In genomic region chr13:113828282-113828825, GRCh38 we compare ENCODE assay signal across 31 cellular contexts.
"Had no signal": no experiment of that assay in that cellular context is flagged by ENCODE, and none has a peak within 500 bp of the region (broad histone marks: within the 10 kb centered on the region; RNA-seq: fewer than 3 reads in every experiment).

No MANE protein-coding gene starts in this region.

- H3K27me3 Mint-ChIP-seq: activated CD4-positive, alpha-beta memory T cell treated with anti-CD3 and anti-CD28 coated beads for 36 hours; activated CD4-positive, alpha-beta T cell treated with anti-CD3 and anti-CD28 coated beads for 36 hours; activated CD4-positive, alpha-beta T cell treated with anti-CD3 and anti-CD28 coated beads, Interleukin-2, amount 10 ng/mL, durations not matched to agents 24 days and 14 days; activated CD8-positive, alpha-beta memory T cell treated with anti-CD3 and anti-CD28 coated beads, Interleukin-2, amount 10 ng/mL, durations not matched to agents 7 days and 5 days; activated naive CD4-positive, alpha-beta T cell treated with anti-CD3 and anti-CD28 coated beads, Interleukin-2, amount 50 U/mL, for 24 hours; activated naive CD8-positive, alpha-beta T cell treated with anti-CD3 and anti-CD28 coated beads for 36 hours; activated naive CD8-positive, alpha-beta T cell treated with anti-CD3 and anti-CD28 coated beads, Interleukin-2, amount 50 U/mL, for 24 hours; effector memory CD8-positive, alpha-beta T cell had no signal

- H3K9me3 Mint-ChIP-seq: activated CD4-positive, alpha-beta memory T cell treated with anti-CD3 and anti-CD28 coated beads for 36 hours; activated CD4-positive, alpha-beta T cell treated with anti-CD3 and anti-CD28 coated beads, Interleukin-2, amount 10 ng/mL, durations not matched to agents 24 days and 14 days; activated naive CD4-positive, alpha-beta T cell treated with anti-CD3 and anti-CD28 coated beads for 36 hours; activated naive CD4-positive, alpha-beta T cell treated with anti-CD3 and anti-CD28 coated beads, Interleukin-2, amount 50 U/mL, for 24 hours; activated naive CD8-positive, alpha-beta T cell treated with anti-CD3 and anti-CD28 coated beads for 36 hours; activated naive CD8-positive, alpha-beta T cell treated with anti-CD3 and anti-CD28 coated beads, Interleukin-2, amount 50 U/mL, for 24 hours; activated T-helper 1 cell treated with anti-CD3 and anti-CD28 coated beads, Interleukin-12 subunit alpha, Interleukin-12 subunit beta, Interleukin-2, Interleukin-4 antibody, amounts not matched to agents 30 ng/mL and 10 ng/mL and 1 ng/mL, durations not matched to agents 14 hours and 24 hours and 36 hours; activated T-helper 2 cell treated with anti-CD3 and anti-CD28 coated beads, Interferon-gamma antibody, Interleukin-2, Interleukin-4, amounts not matched to agents 10 μg/mL and 5 μg/mL and 100 μg/mL, durations not matched to agents 14 hours and 24 hours and 36 hours; effector memory CD8-positive, alpha-beta T cell had no signal

- ATAC-seq: activated CD4-positive, alpha-beta T cell treated with anti-CD3 and anti-CD28 coated beads for 36 hours; activated CD8-positive, alpha-beta memory T cell treated with anti-CD3 and anti-CD28 coated beads, Interleukin-2, amount 10 ng/mL, durations not matched to agents 7 days and 5 days; activated CD8-positive, alpha-beta T cell treated with anti-CD3 and anti-CD28 coated beads, Interleukin-2, amount 10 ng/mL, durations not matched to agents 7 days and 5 days; activated naive CD8-positive, alpha-beta T cell treated with anti-CD3 and anti-CD28 coated beads, Interleukin-2, amount 50 U/mL, for 24 hours; body of pancreas; effector memory CD8-positive, alpha-beta T cell; foreskin keratinocyte; gastrocnemius medialis had no signal

- H3K9me3 ChIP-seq: adrenal gland, body of pancreas, esophagus muscularis mucosa, gastrocnemius medialis had no signal

- H3K36me3 Mint-ChIP-seq: activated CD8-positive, alpha-beta memory T cell treated with anti-CD3 and anti-CD28 coated beads, Interleukin-2, amount 10 ng/mL, durations not matched to agents 7 days and 5 days; activated naive CD8-positive, alpha-beta T cell treated with anti-CD3 and anti-CD28 coated beads for 36 hours had no signal

- H3K4me3 ChIP-seq: adrenal gland, body of pancreas, esophagus muscularis mucosa, gastrocnemius medialis had no signal

- H3K4me1 ChIP-seq: adrenal gland, body of pancreas, foreskin keratinocyte, gastrocnemius medialis had no signal

- H3K4me1 Mint-ChIP-seq: activated CD4-positive, alpha-beta T cell treated with anti-CD3 and anti-CD28 coated beads for 36 hours; activated CD4-positive, alpha-beta T cell treated with anti-CD3 and anti-CD28 coated beads, Interleukin-2, amount 10 ng/mL, durations not matched to agents 24 days and 14 days; activated CD8-positive, alpha-beta memory T cell treated with anti-CD3 and anti-CD28 coated beads, Interleukin-2, amount 10 ng/mL, durations not matched to agents 7 days and 5 days; activated naive CD4-positive, alpha-beta T cell treated with anti-CD3 and anti-CD28 coated beads, Interleukin-2, amount 50 U/mL, for 24 hours; activated naive CD8-positive, alpha-beta T cell treated with anti-CD3 and anti-CD28 coated beads for 36 hours; activated naive CD8-positive, alpha-beta T cell treated with anti-CD3 and anti-CD28 coated beads, Interleukin-2, amount 50 U/mL, for 24 hours had no signal

- H3K4me3 Mint-ChIP-seq: activated CD4-positive, alpha-beta memory T cell treated with anti-CD3 and anti-CD28 coated beads for 36 hours; activated CD4-positive, alpha-beta T cell treated with anti-CD3 and anti-CD28 coated beads for 36 hours; activated CD4-positive, alpha-beta T cell treated with anti-CD3 and anti-CD28 coated beads, Interleukin-2, amount 10 ng/mL, durations not matched to agents 24 days and 14 days; activated CD8-positive, alpha-beta memory T cell treated with anti-CD3 and anti-CD28 coated beads, Interleukin-2, amount 10 ng/mL, durations not matched to agents 7 days and 5 days; activated CD8-positive, alpha-beta T cell treated with anti-CD3 and anti-CD28 coated beads, Interleukin-2, amount 10 ng/mL, durations not matched to agents 7 days and 5 days; activated naive CD4-positive, alpha-beta T cell treated with anti-CD3 and anti-CD28 coated beads for 36 hours; activated naive CD4-positive, alpha-beta T cell treated with anti-CD3 and anti-CD28 coated beads, Interleukin-2, amount 50 U/mL, for 24 hours; activated naive CD8-positive, alpha-beta T cell treated with anti-CD3 and anti-CD28 coated beads for 36 hours; activated naive CD8-positive, alpha-beta T cell treated with anti-CD3 and anti-CD28 coated beads, Interleukin-2, amount 50 U/mL, for 24 hours; activated T-helper 1 cell treated with anti-CD3 and anti-CD28 coated beads, Interleukin-12 subunit alpha, Interleukin-12 subunit beta, Interleukin-2, Interleukin-4 antibody, amounts not matched to agents 30 ng/mL and 10 ng/mL and 1 ng/mL, durations not matched to agents 14 hours and 24 hours and 36 hours; effector memory CD8-positive, alpha-beta T cell had no signal

- H3K27ac ChIP-seq: adrenal gland, body of pancreas, foreskin keratinocyte, gastrocnemius medialis had no signal

- H3K27me3 ChIP-seq: adrenal gland, body of pancreas, esophagus muscularis mucosa, foreskin keratinocyte, gastrocnemius medialis had no signal

- H3K27ac Mint-ChIP-seq: activated CD4-positive, alpha-beta memory T cell treated with anti-CD3 and anti-CD28 coated beads for 36 hours; activated CD4-positive, alpha-beta T cell treated with anti-CD3 and anti-CD28 coated beads for 36 hours; activated CD4-positive, alpha-beta T cell treated with anti-CD3 and anti-CD28 coated beads, Interleukin-2, amount 10 ng/mL, durations not matched to agents 24 days and 14 days; activated CD8-positive, alpha-beta memory T cell treated with anti-CD3 and anti-CD28 coated beads, Interleukin-2, amount 10 ng/mL, durations not matched to agents 7 days and 5 days; activated CD8-positive, alpha-beta T cell treated with anti-CD3 and anti-CD28 coated beads, Interleukin-2, amount 10 ng/mL, durations not matched to agents 7 days and 5 days; activated naive CD4-positive, alpha-beta T cell treated with anti-CD3 and anti-CD28 coated beads for 36 hours; activated naive CD4-positive, alpha-beta T cell treated with anti-CD3 and anti-CD28 coated beads, Interleukin-2, amount 50 U/mL, for 24 hours; activated naive CD8-positive, alpha-beta T cell treated with anti-CD3 and anti-CD28 coated beads for 36 hours; activated naive CD8-positive, alpha-beta T cell treated with anti-CD3 and anti-CD28 coated beads, Interleukin-2, amount 50 U/mL, for 24 hours; activated T-helper 1 cell treated with anti-CD3 and anti-CD28 coated beads, Interleukin-12 subunit alpha, Interleukin-12 subunit beta, Interleukin-2, Interleukin-4 antibody, amounts not matched to agents 30 ng/mL and 10 ng/mL and 1 ng/mL, durations not matched to agents 14 hours and 24 hours and 36 hours; activated T-helper 2 cell treated with anti-CD3 and anti-CD28 coated beads, Interferon-gamma antibody, Interleukin-2, Interleukin-4, amounts not matched to agents 10 μg/mL and 5 μg/mL and 100 μg/mL, durations not matched to agents 14 hours and 24 hours and 36 hours; effector memory CD8-positive, alpha-beta T cell had no signal

- DNase-seq: activated CD4-positive, alpha-beta memory T cell treated with anti-CD3 and anti-CD28 coated beads for 36 hours; activated CD4-positive, alpha-beta T cell treated with anti-CD3 and anti-CD28 coated beads for 36 hours; activated CD4-positive, alpha-beta T cell treated with anti-CD3 and anti-CD28 coated beads, Interleukin-2, amount 10 ng/mL, durations not matched to agents 24 days and 14 days; activated CD4-positive, CD25-positive, alpha-beta regulatory T cell; activated CD4-positive, CD25-positive, alpha-beta regulatory T cell treated with anti-CD3 and anti-CD28 coated beads, Interleukin-2, amount 50 U/mL, for 72 hours; activated CD8-positive, alpha-beta memory T cell treated with anti-CD3 and anti-CD28 coated beads, Interleukin-2, amount 10 ng/mL, durations not matched to agents 7 days and 5 days; activated CD8-positive, alpha-beta memory T cell treated with anti-CD3 and anti-CD28 coated beads, Interleukin-2, amount 50 U/mL, for 4 hours; activated CD8-positive, alpha-beta T cell treated with anti-CD3 and anti-CD28 coated beads, Interleukin-2, amount 10 ng/mL, durations not matched to agents 7 days and 5 days; activated effector memory CD4-positive, alpha-beta T cell treated with anti-CD3 and anti-CD28 coated beads, Interleukin-2, amount 50 U/mL, for 16 hours; activated naive CD4-positive, alpha-beta T cell treated with anti-CD3 and anti-CD28 coated beads for 36 hours; activated naive CD8-positive, alpha-beta T cell treated with anti-CD3 and anti-CD28 coated beads for 36 hours; activated naive CD8-positive, alpha-beta T cell treated with anti-CD3 and anti-CD28 coated beads, Interleukin-2, amount 50 U/mL, for 24 hours; activated T-cell treated with anti-CD3 and anti-CD28 coated beads, Interleukin-2, amount 50 U/mL, for 1 hour; activated T-cell treated with anti-CD3 and anti-CD28 coated beads, Interleukin-2, amount 50 U/mL, for 48 hours; amygdala; aorta; body of pancreas; caudate nucleus; cortex of kidney; dermis blood vessel endothelial cell; effector CD4-positive, alpha-beta T cell; effector memory CD8-positive, alpha-beta T cell; erythroblast; foreskin keratinocyte; gastrocnemius medialis; T-helper 2 cell had no signal
